ENCODE assay signal across 8 cellular contexts in genomic region chr19:40599331-40600085, GRCh38. TPM values are rescaled to one million over a fixed set of nuclear protein-coding genes. Genes with fewer than 3 reads are reported as not detected.
A peak's percentile ranks its signal among the peaks of the same experiment; 100 is the strongest.
DNase-seq lines count a peak whose midpoint lies in the region; ATAC-seq and TF ChIP-seq lines count a peak whose summit lies in the region.

No MANE protein-coding gene starts in this region.

- TF ChIP-seq POLR2A in suprapubic skin (IDR thresholded peaks at IDR 0.05): no peak

- peak overlapping the region; percentile 28 for H3K4me3 ChIP-seq in iPS-15b (ENCODE audit: low read depth, low read length)
- H3K4me3 ChIP-seq in suprapubic skin: no peak overlapping the region

- H3K27me3 ChIP-seq in iPS-15b (ENCODE audit: control insufficient read depth, insufficient read depth, low read length) (peaks cover 56% of the 10 kb centered on the region), suprapubic skin (peaks cover 24% of the 10 kb centered on the region)

- no peak overlapping the region for H3K9ac ChIP-seq in iPS-15b (ENCODE audit: low read depth, low read length)

- no peaks in the 10 kb centered on the region for H3K9me3 Mint-ChIP-seq in activated CD4-positive, alpha-beta memory T cell treated with anti-CD3 and anti-CD28 coated beads for 36 hours
- no peaks in the 10 kb centered on the region for H3K9me3 Mint-ChIP-seq in activated CD4-positive, alpha-beta memory T cell treated with anti-CD3 and anti-CD28 coated beads, Interleukin-2, amount 10 ng/mL, durations not matched to agents 7 days and 5 days

- H3K4me3 Mint-ChIP-seq in activated CD4-positive, alpha-beta memory T cell treated with anti-CD3 and anti-CD28 coated beads for 36 hours: peak overlapping the region; percentile 18
- H3K4me3 Mint-ChIP-seq in activated CD4-positive, alpha-beta memory T cell treated with anti-CD3 and anti-CD28 coated beads, Interleukin-2, amount 10 ng/mL, durations not matched to agents 7 days and 5 days: no peak overlapping the region

- 2% methylated on average over 12 of the region's 12 CpGs for WGBS in suprapubic skin

- TF ChIP-seq EP300 in suprapubic skin (IDR thresholded peaks at IDR 0.05): no peak

- no peak for TF ChIP-seq CTCF in suprapubic skin (IDR thresholded peaks at IDR 0.05)

- CTCF ChIA-PET in activated CD4-positive, alpha-beta memory T cell treated with anti-CD3 and anti-CD28 coated beads for 36 hours (lab: Charles Lee): interaction anchor here (0.9 to 6.5 kb wide), 13 partner anchors 11 to 294 kb away, joined by 3 to 60 read pairs (median 7); partner anchors contain the start of gene BLVRB
- CTCF ChIA-PET in activated CD4-positive, alpha-beta memory T cell treated with anti-CD3 and anti-CD28 coated beads, Interleukin-2, amount 10 ng/mL, durations not matched to agents 7 days and 5 days (lab: Charles Lee): interaction anchor here (0.9 to 2.3 kb wide), 6 partner anchors 10 to 294 kb away, joined by 3 to 9 read pairs (median 4); no protein-coding TSS in a partner anchor

- H3K27ac Mint-ChIP-seq in activated CD4-positive, alpha-beta memory T cell treated with anti-CD3 and anti-CD28 coated beads for 36 hours: no peak overlapping the region
- no peak overlapping the region for H3K27ac Mint-ChIP-seq in activated CD4-positive, alpha-beta memory T cell treated with anti-CD3 and anti-CD28 coated beads, Interleukin-2, amount 10 ng/mL, durations not matched to agents 7 days and 5 days

- H3K4me1 ChIP-seq in iPS-15b (ENCODE audit: control insufficient read depth, insufficient read depth, low read length): peaks cover 20% of the 10 kb centered on the region
- H3K4me1 ChIP-seq in suprapubic skin: peaks cover 78% of the 10 kb centered on the region

- H3K9me3 ChIP-seq in iPS-15b (ENCODE audit: control insufficient read depth, insufficient read depth, low read length) (no peaks in the 10 kb centered on the region), suprapubic skin (no peaks in the 10 kb centered on the region)

- H3K4me1 Mint-ChIP-seq in activated CD4-positive, alpha-beta memory T cell treated with anti-CD3 and anti-CD28 coated beads for 36 hours (ENCODE audit: low read depth): peaks cover 60% of the 10 kb centered on the region
- peaks cover 62% of the 10 kb centered on the region for H3K4me1 Mint-ChIP-seq in activated CD4-positive, alpha-beta memory T cell treated with anti-CD3 and anti-CD28 coated beads, Interleukin-2, amount 10 ng/mL, durations not matched to agents 7 days and 5 days

- H3K36me3 ChIP-seq in iPS-15b (ENCODE audit: control insufficient read depth, insufficient read depth, low read length) (no peaks in the 10 kb centered on the region), suprapubic skin (no peaks in the 10 kb centered on the region)

- intact Hi-C loops in activated CD4-positive, alpha-beta memory T cell treated with anti-CD3 and anti-CD28 coated beads for 36 hours (cut with micrococcal nuclease): loop anchor here (2.0 to 5.0 kb wide), 3 partner anchors 15 to 312 kb away; partner anchors contain the start of gene AKT2

- no peak for ATAC-seq in GM21526 (IDR thresholded peaks at IDR 0.05; ENCODE audit: low FRiP score, unreplicated experiment)

- DNase-seq in activated CD4-positive, alpha-beta memory T cell treated with anti-CD3 and anti-CD28 coated beads for 36 hours: peak; percentile 43
- DNase-seq in activated CD4-positive, alpha-beta memory T cell treated with anti-CD3 and anti-CD28 coated beads, Interleukin-2, amount 10 ng/mL, durations not matched to agents 7 days and 5 days: no peak
- peak; percentile 23 for DNase-seq in UCSD-AML1 (lab: John Stamatoyannopoulos, UW; ENCODE audit: unreplicated experiment)
- no peak for DNase-seq in suprapubic skin (ENCODE audit: low spot score in 2 of 2)
- DNase-seq in GM03348 (ENCODE audit: low spot score): no peak
- no peak for DNase-seq in iPS-NIHi11 (ENCODE audit: low spot score)

- peaks cover 30% of the 10 kb centered on the region for H3K27me3 Mint-ChIP-seq in activated CD4-positive, alpha-beta memory T cell treated with anti-CD3 and anti-CD28 coated beads for 36 hours
- H3K27me3 Mint-ChIP-seq in activated CD4-positive, alpha-beta memory T cell treated with anti-CD3 and anti-CD28 coated beads, Interleukin-2, amount 10 ng/mL, durations not matched to agents 7 days and 5 days: peaks cover 47% of the 10 kb centered on the region

- POLR2A ChIA-PET in activated CD4-positive, alpha-beta memory T cell treated with anti-CD3 and anti-CD28 coated beads for 36 hours (lab: Charles Lee): interaction anchor here (0.5 to 1.4 kb wide), 4 partner anchors 9 to 193 kb away, joined by 3 to 5 read pairs (median 4); no protein-coding TSS in a partner anchor
- POLR2A ChIA-PET in activated CD4-positive, alpha-beta memory T cell treated with anti-CD3 and anti-CD28 coated beads, Interleukin-2, amount 10 ng/mL, durations not matched to agents 7 days and 5 days (lab: Charles Lee): interaction anchor here (1.1 to 2.8 kb wide), 3 partner anchors 10 to 195 kb away, joined by 3 to 10 read pairs (median 3); no protein-coding TSS in a partner anchor

- peak overlapping the region; percentile 13 for H3K27ac ChIP-seq in suprapubic skin

- no peaks in the 10 kb centered on the region for H3K36me3 Mint-ChIP-seq in activated CD4-positive, alpha-beta memory T cell treated with anti-CD3 and anti-CD28 coated beads for 36 hours
- H3K36me3 Mint-ChIP-seq in activated CD4-positive, alpha-beta memory T cell treated with anti-CD3 and anti-CD28 coated beads, Interleukin-2, amount 10 ng/mL, durations not matched to agents 7 days and 5 days (ENCODE audit: low read depth): no peaks in the 10 kb centered on the region

RNA-seq across cellular contexts. Expression of gene LTBP4, which starts 1.7 kb away (rescaled TPM):
- 100 to 1,000 TPM; 178 to 182 TPM for total RNA-seq in activated CD4-positive, alpha-beta memory T cell treated with anti-CD3 and anti-CD28 coated beads for 36 hours
- total RNA-seq in activated CD4-positive, alpha-beta memory T cell treated with anti-CD3 and anti-CD28 coated beads, Interleukin-2, amount 10 ng/mL, durations not matched to agents 7 days and 5 days: 100 to 1,000 TPM; 121 to 122 TPM
- total RNA-seq in suprapubic skin: 100 to 1,000 TPM; 108 to 236 (median 121) TPM

RNA-seq across cellular contexts. Expression of gene SHKBP1, which starts 22.8 kb away (rescaled TPM):
- 100 to 1,000 TPM; 112 to 126 TPM for total RNA-seq in activated CD4-positive, alpha-beta memory T cell treated with anti-CD3 and anti-CD28 coated beads for 36 hours
- total RNA-seq in activated CD4-positive, alpha-beta memory T cell treated with anti-CD3 and anti-CD28 coated beads, Interleukin-2, amount 10 ng/mL, durations not matched to agents 7 days and 5 days: 100 to 1,000 TPM; 139 to 150 TPM
- 10 to 100 TPM; 42.2 to 58.3 (median 51.1) TPM for total RNA-seq in suprapubic skin

Comparison
In these comparisons a context has a peak if more than half of its experiments do, and no peak if none do; other contexts are left out.
1. DNase-seq: peak in activated CD4-positive, alpha-beta memory T cell treated with anti-CD3 and anti-CD28 coated beads for 36 hours (single experiment) and UCSD-AML1 (single experiment); none in activated CD4-positive, alpha-beta memory T cell treated with anti-CD3 and anti-CD28 coated beads, Interleukin-2, amount 10 ng/mL, durations not matched to agents 7 days and 5 days (single experiment), suprapubic skin (0 of 2), GM03348 (single experiment) and iPS-NIHi11 (single experiment).